ENCODE assay signal across 15 cellular contexts in the genomic region with DNA sequence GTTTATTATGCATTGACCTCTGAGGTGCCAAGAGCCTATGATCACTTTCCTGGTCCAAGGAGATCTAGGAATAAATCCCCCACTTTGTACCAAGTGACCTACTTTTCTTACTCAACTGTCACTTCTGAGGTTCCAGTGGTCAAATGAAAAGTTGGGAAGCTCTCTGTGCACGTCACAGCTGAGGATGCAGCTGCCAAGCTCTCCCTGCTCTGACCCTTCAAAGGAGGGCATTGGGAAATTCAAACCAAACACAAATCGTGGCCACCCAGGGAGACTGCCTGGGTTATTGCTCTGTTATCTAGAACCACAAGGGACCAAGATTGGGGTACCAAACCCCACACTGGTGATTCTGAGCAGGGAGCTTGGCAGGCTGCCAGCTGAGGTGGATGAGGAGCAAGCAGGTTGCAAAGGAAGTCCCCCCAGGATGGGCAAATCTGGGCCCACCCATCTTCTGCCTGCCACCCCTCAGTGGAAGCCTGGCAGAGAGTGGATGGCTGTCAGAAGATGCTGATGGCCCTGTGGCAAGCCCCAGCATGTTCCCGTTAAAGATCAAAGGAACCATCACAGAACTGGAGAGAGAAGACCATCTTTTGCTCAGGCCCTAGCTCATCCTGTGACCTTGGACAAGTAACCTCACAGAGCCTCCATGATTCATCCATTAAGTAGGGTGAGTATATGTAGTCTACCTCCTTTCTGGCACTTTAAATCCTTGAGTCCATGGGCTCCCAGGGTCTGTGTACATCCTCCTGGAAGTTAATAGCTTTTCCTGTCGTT.
"Had no signal": no experiment of that assay in that cellular context is flagged by ENCODE, and none has a peak within 500 bp of the region (broad histone marks: within the 10 kb centered on the region; RNA-seq: fewer than 3 reads in every experiment).

No MANE protein-coding gene starts in this region.

- H3K27ac ChIP-seq: cardiac muscle cell, coronary artery, epithelial cell of prostate, parathyroid adenoma, transverse colon had no signal

- H2AFZ ChIP-seq: parathyroid adenoma had no signal

- H3K36me3 ChIP-seq: cardiac muscle cell, transverse colon had no signal

- H3K4me3 ChIP-seq: cardiac muscle cell, coronary artery, smooth muscle cell, transverse colon had no signal

- H3K79me2 ChIP-seq: parathyroid adenoma had no signal

- H3K4me2 ChIP-seq: smooth muscle cell had no signal

- DNase-seq: activated B cell treated with CpG ODN at 0.5 μM for 24 hours; activated CD4-positive, alpha-beta T cell treated with anti-CD3 and anti-CD28 coated beads, Interleukin-2, amount 10 ng/mL, durations not matched to agents 7 days and 5 days; activated CD8-positive, alpha-beta memory T cell treated with anti-CD3 and anti-CD28 coated beads for 24 hours; activated naive CD4-positive, alpha-beta T cell treated with Interleukin-2 at 50 U/mL for 16 hours; activated naive CD8-positive, alpha-beta T cell treated with anti-CD3 and anti-CD28 coated beads, Interleukin-2, amount 50 U/mL, for 24 hours; effector memory CD8-positive, alpha-beta T cell; hypothalamus; retina; T-helper 17 cell; transverse colon had no signal

- H3K27me3 ChIP-seq: cardiac muscle cell, transverse colon had no signal

- ATAC-seq: activated naive CD8-positive, alpha-beta T cell treated with anti-CD3 and anti-CD28 coated beads, Interleukin-2, amount 50 U/mL, for 24 hours; effector memory CD8-positive, alpha-beta T cell; T-helper 17 cell had no signal

- H3K9me3 ChIP-seq: transverse colon had no signal

- H3K4me1 ChIP-seq: parathyroid adenoma had no signal

- H3K9ac ChIP-seq: parathyroid adenoma had no signal
